ENCODE assay signal across 8 cellular contexts in genomic region chr20:31560094-31560899, GRCh38. TPM values are rescaled to one million over a fixed set of nuclear protein-coding genes. Genes with fewer than 3 reads are reported as not detected.
A peak's percentile ranks its signal among the peaks of the same experiment; 100 is the strongest.
DNase-seq lines count a peak whose midpoint lies in the region; FAIRE-seq and TF ChIP-seq lines count a peak whose summit lies in the region.

No MANE protein-coding gene starts in this region.

- H3K79me2 ChIP-seq in keratinocyte (ENCODE audit: control insufficient read depth, insufficient read depth, low read length), result no peaks in the 10 kb centered on the region

- H3K9ac ChIP-seq in keratinocyte (ENCODE audit: control insufficient read depth, extremely low read depth, insufficient read depth, low read length), result peak overlapping the region; percentile 70

- H3K9me3 ChIP-seq in breast epithelium (no peaks in the 10 kb centered on the region), keratinocyte (ENCODE audit: control insufficient read depth, low read depth, low read length) (no peaks in the 10 kb centered on the region)

- FAIRE-seq in GM18507 (lab: Jason Lieb, UNC) (peak; percentile 63), keratinocyte (lab: Jason Lieb, UNC) (peak; percentile 69)

- H2AFZ ChIP-seq in keratinocyte (ENCODE audit: control insufficient read depth, low read length), result no peak overlapping the region

- H3K4me3 ChIP-seq in WI38 (ENCODE audit: low read depth, low read length), result no peak overlapping the region
- H3K4me3 ChIP-seq in breast epithelium, result no peak overlapping the region
- H3K4me3 ChIP-seq in keratinocyte (ENCODE audit: control insufficient read depth in 2 of 3, extremely low read depth in 1 of 3, insufficient read depth in 2 of 3, low read depth in 1 of 3, low read length in 3 of 3), result peak overlapping the region in 2 of 3 experiments; percentile 24 to 29

- TF ChIP-seq CTCF in WI38 (IDR thresholded peaks at IDR 0.05; ENCODE audit: low read depth, low read length) (peak; percentile 84), breast epithelium (IDR thresholded peaks at IDR 0.05) (peak; percentile 71 to 86 (median 81)), keratinocyte (optimal IDR thresholded peaks at IDR 0.05 in 1 of 3, IDR thresholded peaks at IDR 0.05 in 1 of 3, conservative IDR thresholded peaks at IDR 0.05 in 1 of 3; ENCODE audit: extremely low read depth in 1 of 3, insufficient read depth in 2 of 3, low read length in 3 of 3) (peak; percentile 88 to 98 (median 98))

- H4K20me1 ChIP-seq in keratinocyte (ENCODE audit: control insufficient read depth, extremely low read depth, insufficient read depth, low read length), result peaks cover 3% of the 10 kb centered on the region

- no peaks in the 10 kb centered on the region for H3K9me1 ChIP-seq in keratinocyte (ENCODE audit: control insufficient read depth, extremely low read depth, insufficient read depth, low read length)

- dilution Hi-C loops in keratinocyte (cut with MboI; ENCODE audit: extremely low pct_ligation_motif_present, low sequenced_read_pairs), result no loop called here

- H3K27ac ChIP-seq in breast epithelium (peak overlapping the region; percentile 63 to 77), keratinocyte (ENCODE audit: control insufficient read depth, insufficient read depth, low read length) (peak overlapping the region; percentile 97)

- peak overlapping the region; percentile 83 for H3K4me2 ChIP-seq in keratinocyte (ENCODE audit: control insufficient read depth, extremely low read depth, insufficient read depth, low read depth, low read length)

- H3K4me1 ChIP-seq in breast epithelium, result peaks cover 0 to 9% of the 10 kb centered on the region in 2 donors
- peaks cover 43% of the 10 kb centered on the region for H3K4me1 ChIP-seq in keratinocyte (ENCODE audit: control insufficient read depth, extremely low read depth, insufficient read depth, low read length)

- DNase-seq in AG08396 (ENCODE audit: low spot score), result peak; percentile 80
- no peak for DNase-seq in GM18507 (ENCODE audit: extremely low spot score, insufficient read length, low read depth)
- peak; percentile 15 for DNase-seq in NCI-H1694 (lab: John Stamatoyannopoulos, UW)
- DNase-seq in breast epithelium (ENCODE audit: low spot score in 2 of 2), result peak in 1 of 2 donors; percentile 68
- no peak for DNase-seq in keratinocyte (ENCODE audit: low read depth, low spot score)
- DNase-seq in stimulated activated CD4-positive, alpha-beta T cell treated with anti-CD3 and anti-CD28 coated beads, Interleukin-1b, Interleukin-23, amount 100 ng/mL, for 48 hours, result peak; percentile 78
- DNase-seq in ecto neural progenitor cell (ENCODE audit: low spot score), result no peak

- TF ChIP-seq POLR2A in breast epithelium (IDR thresholded peaks at IDR 0.05), result no peak

- H3K27me3 ChIP-seq in breast epithelium (no peaks in the 10 kb centered on the region), keratinocyte (ENCODE audit: control insufficient read depth, extremely low read depth, insufficient read depth, low read length) (no peaks in the 10 kb centered on the region)

- intact Hi-C loops in breast epithelium (cut with DNase I; ENCODE audit: low total_unique reads), result no loop called here

- H3K36me3 ChIP-seq in breast epithelium, result no peaks in the 10 kb centered on the region
- peaks cover 19 to 28% of the 10 kb centered on the region in 2 experiments for H3K36me3 ChIP-seq in keratinocyte (ENCODE audit: control insufficient read depth in 2 of 2, extremely low read depth in 1 of 2, insufficient read depth in 2 of 2, low read length in 2 of 2)

RNA-seq across cellular contexts. Expression of gene ID1, which starts 44.8 kb away (rescaled TPM):
- total RNA-seq in breast epithelium, result 100 to 1,000 TPM; 156 to 407 (median 270) TPM
- 24.4 to 40.8 TPM (median 33.0 TPM) in 3 replicates for polyA plus RNA-seq in keratinocyte
- 34.7 TPM for polyA plus RNA-seq in keratinocyte (2011; ENCODE audit: low read depth)
- 10.6 and 31.2 TPM in 2 replicates for polyA plus RNA-seq in keratinocyte (2011; cell fraction: cytosol; rRNA removed)
- polyA plus RNA-seq in keratinocyte (2011; cell fraction: nucleus; rRNA removed), result 42.7 and 42.9 TPM in 2 replicates
- polyA plus RNA-seq in keratinocyte (2012; ENCODE audit: low replicate concordance), result 28.1 and 65.4 TPM in 2 replicates
- 8.9 to 12.6 TPM (median 9.4 TPM) in 3 replicates for polyA minus RNA-seq in keratinocyte
- 68.7 TPM for polyA minus RNA-seq in keratinocyte (2011; cell fraction: cytosol; rRNA and poly(A)+ RNA removed)
- polyA minus RNA-seq in keratinocyte (2011; cell fraction: nucleus; rRNA and poly(A)+ RNA removed), result 23.6 and 35.0 TPM in 2 replicates

RNA-seq across cellular contexts. Expression of gene HM13, which starts 46.1 kb away (rescaled TPM):
- total RNA-seq in breast epithelium, result 10 to 100 TPM; 44.2 to 73.7 (median 53.1) TPM
- polyA plus RNA-seq in keratinocyte, result 127 to 175 TPM (median 151 TPM) in 3 replicates
- polyA plus RNA-seq in keratinocyte (2011; ENCODE audit: low read depth), result 34.0 TPM
- polyA plus RNA-seq in keratinocyte (2011; cell fraction: cytosol; rRNA removed), result 104 and 122 TPM in 2 replicates
- polyA plus RNA-seq in keratinocyte (2011; cell fraction: nucleus; rRNA removed), result 200 and 213 TPM in 2 replicates
- polyA plus RNA-seq in keratinocyte (2012; ENCODE audit: low replicate concordance), result 96.2 and 142 TPM in 2 replicates
- polyA minus RNA-seq in keratinocyte, result 97.9 to 155 TPM (median 134 TPM) in 3 replicates
- polyA minus RNA-seq in keratinocyte (2011; cell fraction: cytosol; rRNA and poly(A)+ RNA removed), result 158 TPM
- 124 and 148 TPM in 2 replicates for polyA minus RNA-seq in keratinocyte (2011; cell fraction: nucleus; rRNA and poly(A)+ RNA removed)

Comparison
In these comparisons a context has a peak if more than half of its experiments do, and no peak if none do; other contexts are left out.
1. DNase-seq: peak in AG08396 (single experiment), NCI-H1694 (single experiment) and stimulated activated CD4-positive, alpha-beta T cell treated with anti-CD3 and anti-CD28 coated beads, Interleukin-1b, Interleukin-23, amount 100 ng/mL, for 48 hours (single experiment); none in GM18507 (single experiment), keratinocyte (single experiment) and ecto neural progenitor cell (single experiment).
2. H3K4me3 ChIP-seq: peak in keratinocyte (2 of 3); none in WI38 (single experiment) and breast epithelium (0 of 3).
3. Peak in every context shown above with its lines, with median percentiles within 50 percentile points of each other: CTCF ChIP-seq.